18 cellular contexts compared by ENCODE assay signal in genomic region chr1:58238846-58239245, GRCh38.
DNase-seq lines count a peak whose midpoint lies in the region; ATAC-seq and TF ChIP-seq lines count a peak whose summit lies in the region.
"Had no signal": no experiment of that assay in that cellular context is flagged by ENCODE, and none has a peak within 500 bp of the region (broad histone marks: within the 10 kb centered on the region; RNA-seq: fewer than 3 reads in every experiment).

No MANE protein-coding gene starts in this region.

- ATAC-seq in GM23338 = no peak

- TF ChIP-seq CTCF in GM23338 (conservative IDR thresholded peaks at IDR 0.05; ENCODE audit: low read depth in 2 of 2) = no peak
- TF ChIP-seq CTCF in WERI-Rb-1 (IDR thresholded peaks at IDR 0.05; ENCODE audit: low read depth, low read length) = no peak
- TF ChIP-seq CTCF in neural progenitor cell (IDR thresholded peaks at IDR 0.05) = no peak

- H3K4me1 Mint-ChIP-seq in GM23338 (peaks cover 49% of the 10 kb centered on the region), neural progenitor cell (peaks cover 21% of the 10 kb centered on the region)
- H3K4me1 Mint-ChIP-seq: CD14-positive monocyte; CD8-positive, alpha-beta memory T cell had no signal

- H3K79me2 ChIP-seq in GM23338 (replicated peaks; ENCODE audit: insufficient read depth) = peaks cover 12% of the 10 kb centered on the region; the same call in 1 of the 2 replicates
- peaks cover 27% of the 10 kb centered on the region for H3K79me2 ChIP-seq in neural progenitor cell (ENCODE audit: low read depth)

- H3K27ac ChIP-seq in GM23338 (ENCODE audit: low read depth) (no peak overlapping the region), WERI-Rb-1 (no peak overlapping the region), neural progenitor cell (no peak overlapping the region)
- H3K27ac ChIP-seq: 22Rv1; BLaER1 treated with 17β-estradiol and CSF1 and Interleukin-3, amounts not matched to agents 10 nM and 100 nM; GM23248 had no signal

- H3F3A ChIP-seq in GM23338 (replicated peaks; ENCODE audit: low read depth) = no peaks in the 10 kb centered on the region
- peaks cover 7% of the 10 kb centered on the region for H3F3A ChIP-seq in neural progenitor cell (ENCODE audit: low read depth)

- no peak overlapping the region for H3K4me3 Mint-ChIP-seq in GM23338
- H3K4me3 Mint-ChIP-seq in neural progenitor cell = no peak overlapping the region
- H3K4me3 Mint-ChIP-seq: CD4-positive, alpha-beta T cell; CD8-positive, alpha-beta memory T cell; HFFc6 had no signal

- no peaks in the 10 kb centered on the region for H3K36me3 ChIP-seq in GM23338 (ENCODE audit: insufficient read depth)
- no peaks in the 10 kb centered on the region for H3K36me3 ChIP-seq in WERI-Rb-1
- no peaks in the 10 kb centered on the region for H3K36me3 ChIP-seq in neural progenitor cell
- H3K36me3 ChIP-seq: BE2C; BLaER1 treated with 17β-estradiol and CSF1 and Interleukin-3, amounts not matched to agents 10 nM and 100 nM; HAP-1 had no signal

- H3K9me3 ChIP-seq in WERI-Rb-1 (ENCODE audit: severe bottlenecking) = no peaks in the 10 kb centered on the region
- no peaks in the 10 kb centered on the region for H3K9me3 ChIP-seq in neural progenitor cell (ENCODE audit: low read depth)
- H3K9me3 ChIP-seq: BE2C; BLaER1 treated with 17β-estradiol and CSF1 and Interleukin-3, amounts not matched to agents 10 nM and 100 nM; HAP-1 had no signal

- H3K27me3 Mint-ChIP-seq in GM23338 (ENCODE audit: insufficient read depth, low read depth, poor library complexity) (peaks cover 2% of the 10 kb centered on the region), neural progenitor cell (ENCODE audit: insufficient read depth, low read depth) (peaks cover 2% of the 10 kb centered on the region)

- H3K27me3 ChIP-seq in GM23338 (ENCODE audit: insufficient read depth) (no peaks in the 10 kb centered on the region), WERI-Rb-1 (ENCODE audit: insufficient read depth, low read depth, severe bottlenecking) (no peaks in the 10 kb centered on the region), neural progenitor cell (no peaks in the 10 kb centered on the region)
- H3K27me3 ChIP-seq: BE2C; BLaER1 treated with 17β-estradiol and CSF1 and Interleukin-3, amounts not matched to agents 10 nM and 100 nM had no signal

- H3K27ac Mint-ChIP-seq in GM23338 = no peak overlapping the region
- H3K27ac Mint-ChIP-seq in neural progenitor cell = no peak overlapping the region
- H3K27ac Mint-ChIP-seq: CD14-positive monocyte; CD4-positive, alpha-beta T cell; CD8-positive, alpha-beta memory T cell; HFFc6 had no signal

- H2AFZ ChIP-seq in GM23338 = no peak overlapping the region
- no peak overlapping the region for H2AFZ ChIP-seq in neural progenitor cell (replicated peaks)
- H2AFZ ChIP-seq: GM23248 had no signal

- no peak overlapping the region for H3K9ac ChIP-seq in neural progenitor cell
- H3K9ac ChIP-seq: BLaER1 treated with 17β-estradiol and CSF1 and Interleukin-3, amounts not matched to agents 10 nM and 100 nM; GM23248 had no signal

- H3K4me2 ChIP-seq in GM23338 = peak overlapping the region; percentile 48; the same call in 1 of the 2 replicates
- H3K4me2 ChIP-seq in neural progenitor cell = peak overlapping the region; percentile 29
- H3K4me2 ChIP-seq: BLaER1 treated with 17β-estradiol and CSF1 and Interleukin-3, amounts not matched to agents 10 nM and 100 nM had no signal

- H4K20me1 ChIP-seq in GM23338 (replicated peaks; ENCODE audit: insufficient read depth) (no peaks in the 10 kb centered on the region; the same call in 1 of the 2 replicates), neural progenitor cell (ENCODE audit: low read depth) (peaks cover 32% of the 10 kb centered on the region)
- H4K20me1 ChIP-seq: BLaER1 treated with 17β-estradiol and CSF1 and Interleukin-3, amounts not matched to agents 10 nM and 100 nM had no signal

- peaks cover 44% of the 10 kb centered on the region for H3K4me1 ChIP-seq in GM23338 (ENCODE audit: insufficient read depth)
- peaks cover 21% of the 10 kb centered on the region for H3K4me1 ChIP-seq in neural progenitor cell
- H3K4me1 ChIP-seq: BE2C; BLaER1 treated with 17β-estradiol and CSF1 and Interleukin-3, amounts not matched to agents 10 nM and 100 nM; HAP-1 had no signal

- H3K9me3 Mint-ChIP-seq in GM23338 (no peaks in the 10 kb centered on the region), neural progenitor cell (no peaks in the 10 kb centered on the region)
- H3K9me3 Mint-ChIP-seq: CD14-positive monocyte; CD4-positive, alpha-beta T cell; CD8-positive, alpha-beta memory T cell; HFFc6 had no signal

- no peaks in the 10 kb centered on the region for H3K9me2 ChIP-seq in GM23338 (ENCODE audit: insufficient read depth)

- DNase-seq in DMS 273 (lab: John Stamatoyannopoulos, UW; ENCODE audit: unreplicated experiment) = peak; percentile 34
- no peak for DNase-seq in DMS 273 treated with DMSO at 0.1 percent for 48 hours (lab: John Stamatoyannopoulos, UW)
- DNase-seq in GM23338 (ENCODE audit: low spot score) = no peak
- DNase-seq in WERI-Rb-1 = peak; percentile 53
- DNase-seq in neural progenitor cell (ENCODE audit: low spot score) = no peak
- DNase-seq in epidermal melanocyte (ENCODE audit: insufficient read length, low spot score) = no peak
- DNase-seq in UCSD-AML1 (lab: John Stamatoyannopoulos, UW; ENCODE audit: unreplicated experiment) = no peak
- DNase-seq: BE2C; CD4-positive, alpha-beta T cell; CD8-positive, alpha-beta memory T cell; DMS79 treated with DMSO at 0.1 percent for 48 hours; GF-D8; GM23248; HFFc6 had no signal

- H3K4me3 ChIP-seq in GM23338 = no peak overlapping the region
- no peak overlapping the region for H3K4me3 ChIP-seq in WERI-Rb-1 (ENCODE audit: low read depth, low read length)
- no peak overlapping the region for H3K4me3 ChIP-seq in neural progenitor cell
- H3K4me3 ChIP-seq: BLaER1 treated with 17β-estradiol and CSF1 and Interleukin-3, amounts not matched to agents 10 nM and 100 nM; GM23248; HAP-1 had no signal

- H3K36me3 Mint-ChIP-seq in GM23338 (ENCODE audit: low read depth) = no peaks in the 10 kb centered on the region
- H3K36me3 Mint-ChIP-seq in neural progenitor cell = no peaks in the 10 kb centered on the region
- H3K36me3 Mint-ChIP-seq: CD14-positive monocyte; CD8-positive, alpha-beta memory T cell had no signal

TF ChIP-seq in GM23338, 12 proteins besides CTCF, POLR2A, EP300 and RAD21:
- TF ChIP-seq ETS1 (IDR thresholded peaks at IDR 0.05) (no peak), POLR2AphosphoS5 (IDR thresholded peaks at IDR 0.05; ENCODE audit: low read depth) (no peak)

Comparison
In these comparisons a context has a peak if more than half of its experiments do, and no peak if none do; other contexts are left out.
1. DNase-seq: peak in DMS 273 (single experiment) and WERI-Rb-1 (single experiment); none in DMS 273 treated with DMSO at 0.1 percent for 48 hours (single experiment), GM23338 (single experiment), neural progenitor cell (single experiment), epidermal melanocyte (single experiment) and UCSD-AML1 (single experiment).